1 cellular context compared by ENCODE assay signal in genomic region chr9:91403665-91404543, GRCh38.
A peak's percentile ranks its signal among the peaks of the same experiment; 100 is the strongest.
TF ChIP-seq lines count a peak whose summit lies in the region.

No MANE protein-coding gene starts in this region.

TF ChIP-seq in K562, 482 proteins besides CTCF, POLR2A, EP300 and RAD21 (continues in another document):
- TF ChIP-seq ZNF408 (CRISPR knock-in tag; IDR thresholded peaks at IDR 0.05; ENCODE audit: low read depth) (no peak), E2F4 (CRISPR knock-in tag; IDR thresholded peaks at IDR 0.05; ENCODE audit: low read depth) (no peak), KDM4B (IDR thresholded peaks at IDR 0.05; ENCODE audit: borderline replicate concordance in 2 of 2, low read depth in 1 of 2) (no peak), KAT8 (IDR thresholded peaks at IDR 0.05; ENCODE audit: low read depth) (no peak), ZNF79 (CRISPR knock-in tag; IDR thresholded peaks at IDR 0.05; ENCODE audit: low read depth) (no peak), IRF2 (CRISPR knock-in tag; IDR thresholded peaks at IDR 0.05) (no peak), STAG1 (CRISPR knock-in tag; IDR thresholded peaks at IDR 0.05; ENCODE audit: borderline replicate concordance) (no peak), ZFP30 (CRISPR knock-in tag; IDR thresholded peaks at IDR 0.05; ENCODE audit: borderline replicate concordance) (no peak), STAT5A (IDR thresholded peaks at IDR 0.05; ENCODE audit: borderline replicate concordance, low read length) (peak; percentile 40; the same call in 1 of the 2 replicates), POLR2AphosphoS5 (IDR thresholded peaks at IDR 0.05; ENCODE audit: control insufficient read depth, insufficient read depth, low read depth, low read length) (no peak), NFRKB (IDR thresholded peaks at IDR 0.05; ENCODE audit: low read depth) (peak; percentile 54; the same call in 1 of the 2 replicates), SIN3B (IDR thresholded peaks at IDR 0.05; ENCODE audit: low read depth) (no peak), GABPB2 (CRISPR knock-in tag; conservative IDR thresholded peaks at IDR 0.05) (no peak), TEAD4 (IDR thresholded peaks at IDR 0.05; ENCODE audit: low read length) (peak; percentile 58), TEAD4 (CRISPR knock-in tag; IDR thresholded peaks at IDR 0.05; ENCODE audit: borderline replicate concordance) (no peak), ZNF398 (CRISPR knock-in tag; IDR thresholded peaks at IDR 0.05) (no peak), NFE2 (IDR thresholded peaks at IDR 0.05; ENCODE audit: low read depth) (peak; percentile 89), THRAP3 (IDR thresholded peaks at IDR 0.05; ENCODE audit: borderline replicate concordance) (no peak), ATF3 (IDR thresholded peaks at IDR 0.05) (no peak), ATF3 (CRISPR knock-in tag; conservative IDR thresholded peaks at IDR 0.05) (no peak), SMARCE1 (IDR thresholded peaks at IDR 0.05) (peak; percentile 70), U2AF1 (optimal IDR thresholded peaks at IDR 0.05; ENCODE audit: low read depth, low read length) (no peak), MCM7 (IDR thresholded peaks at IDR 0.05) (no peak), SMARCC2 (IDR thresholded peaks at IDR 0.05; ENCODE audit: low read depth) (no peak), VEZF1 (CRISPR knock-in tag; IDR thresholded peaks at IDR 0.05) (no peak), ZNF347 (CRISPR knock-in tag; IDR thresholded peaks at IDR 0.05; ENCODE audit: low read depth) (no peak), NR2C2 (CRISPR knock-in tag; IDR thresholded peaks at IDR 0.05) (no peak), NR2C2 (tag; IDR thresholded peaks at IDR 0.05) (0 out of 2 replicates have a peak, but pooled peaks have one; percentile 27), ZBTB8A (IDR thresholded peaks at IDR 0.05; ENCODE audit: partially characterized antibody) (no peak), RBM39 (optimal IDR thresholded peaks at IDR 0.05; ENCODE audit: low read depth, low read length) (no peak), MAFF (IDR thresholded peaks at IDR 0.05; ENCODE audit: low read length) (peak; percentile 62), ZNF764 (CRISPR knock-in tag; IDR thresholded peaks at IDR 0.05; ENCODE audit: low read depth) (no peak), TRIM28 (IDR thresholded peaks at IDR 0.05) (0 out of 2 replicates have a peak, but pooled peaks have one; percentile 44), ARID4B (CRISPR knock-in tag; IDR thresholded peaks at IDR 0.05) (no peak), ELK3 (CRISPR knock-in tag; IDR thresholded peaks at IDR 0.05) (no peak), PHF21A (IDR thresholded peaks at IDR 0.05; ENCODE audit: borderline replicate concordance, low read depth) (no peak), ZNF253 (CRISPR knock-in tag; conservative IDR thresholded peaks at IDR 0.05) (no peak), CREB1 (IDR thresholded peaks at IDR 0.05) (no peak), CREB1 (CRISPR knock-in tag; IDR thresholded peaks at IDR 0.05) (no peak), MAZ (CRISPR knock-in tag; conservative IDR thresholded peaks at IDR 0.05 in 1 of 2, IDR thresholded peaks at IDR 0.05 in 1 of 2) (peak in 1 of 2 experiments; percentile 19; a peak in 1 of 4 replicates), BRF1 (IDR thresholded peaks at IDR 0.05; ENCODE audit: borderline replicate concordance, extremely low read depth, insufficient read length) (no peak), MNT (conservative IDR thresholded peaks at IDR 0.05) (0 out of 4 replicates have a peak, but pooled peaks of 1 of the 2 experiments have one; percentile 24), ARID1B (IDR thresholded peaks at IDR 0.05) (peak; percentile 86), FOSL1 (tag; conservative IDR thresholded peaks at IDR 0.05) (no peak), RBM22 (IDR thresholded peaks at IDR 0.05; ENCODE audit: low read depth, low read length, poor library complexity, severe bottlenecking) (no peak), ZNF232 (CRISPR knock-in tag; IDR thresholded peaks at IDR 0.05) (no peak), JUND (IDR thresholded peaks at IDR 0.05; ENCODE audit: borderline replicate concordance, low read depth, low read length) (peak; percentile 63; the same call in 1 of the 2 replicates), JUND (tag; IDR thresholded peaks at IDR 0.05; ENCODE audit: borderline replicate concordance, low read depth, low read length) (no peak), ZNF311 (CRISPR knock-in tag; IDR thresholded peaks at IDR 0.05) (no peak), SRF (CRISPR knock-in tag; IDR thresholded peaks at IDR 0.05) (no peak)
- TF ChIP-seq, protein P1, sequence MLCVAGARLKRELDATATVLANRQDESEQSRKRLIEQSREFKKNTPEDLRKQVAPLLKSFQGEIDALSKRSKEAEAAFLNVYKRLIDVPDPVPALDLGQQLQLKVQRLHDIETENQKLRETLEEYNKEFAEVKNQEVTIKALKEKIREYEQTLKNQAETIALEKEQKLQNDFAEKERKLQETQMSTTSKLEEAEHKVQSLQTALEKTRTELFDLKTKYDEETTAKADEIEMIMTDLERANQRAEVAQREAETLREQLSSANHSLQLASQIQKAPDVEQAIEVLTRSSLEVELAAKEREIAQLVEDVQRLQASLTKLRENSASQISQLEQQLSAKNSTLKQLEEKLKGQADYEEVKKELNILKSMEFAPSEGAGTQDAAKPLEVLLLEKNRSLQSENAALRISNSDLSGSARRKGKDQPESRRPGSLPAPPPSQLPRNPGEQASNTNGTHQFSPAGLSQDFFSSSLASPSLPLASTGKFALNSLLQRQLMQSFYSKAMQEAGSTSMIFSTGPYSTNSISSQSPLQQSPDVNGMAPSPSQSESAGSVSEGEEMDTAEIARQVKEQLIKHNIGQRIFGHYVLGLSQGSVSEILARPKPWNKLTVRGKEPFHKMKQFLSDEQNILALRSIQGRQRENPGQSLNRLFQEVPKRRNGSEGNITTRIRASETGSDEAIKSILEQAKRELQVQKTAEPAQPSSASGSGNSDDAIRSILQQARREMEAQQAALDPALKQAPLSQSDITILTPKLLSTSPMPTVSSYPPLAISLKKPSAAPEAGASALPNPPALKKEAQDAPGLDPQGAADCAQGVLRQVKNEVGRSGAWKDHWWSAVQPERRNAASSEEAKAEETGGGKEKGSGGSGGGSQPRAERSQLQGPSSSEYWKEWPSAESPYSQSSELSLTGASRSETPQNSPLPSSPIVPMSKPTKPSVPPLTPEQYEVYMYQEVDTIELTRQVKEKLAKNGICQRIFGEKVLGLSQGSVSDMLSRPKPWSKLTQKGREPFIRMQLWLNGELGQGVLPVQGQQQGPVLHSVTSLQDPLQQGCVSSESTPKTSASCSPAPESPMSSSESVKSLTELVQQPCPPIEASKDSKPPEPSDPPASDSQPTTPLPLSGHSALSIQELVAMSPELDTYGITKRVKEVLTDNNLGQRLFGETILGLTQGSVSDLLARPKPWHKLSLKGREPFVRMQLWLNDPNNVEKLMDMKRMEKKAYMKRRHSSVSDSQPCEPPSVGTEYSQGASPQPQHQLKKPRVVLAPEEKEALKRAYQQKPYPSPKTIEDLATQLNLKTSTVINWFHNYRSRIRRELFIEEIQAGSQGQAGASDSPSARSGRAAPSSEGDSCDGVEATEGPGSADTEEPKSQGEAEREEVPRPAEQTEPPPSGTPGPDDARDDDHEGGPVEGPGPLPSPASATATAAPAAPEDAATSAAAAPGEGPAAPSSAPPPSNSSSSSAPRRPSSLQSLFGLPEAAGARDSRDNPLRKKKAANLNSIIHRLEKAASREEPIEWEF (CRISPR knock-in tag; IDR thresholded peaks at IDR 0.05), result no peak
- TF ChIP-seq, protein P2, sequence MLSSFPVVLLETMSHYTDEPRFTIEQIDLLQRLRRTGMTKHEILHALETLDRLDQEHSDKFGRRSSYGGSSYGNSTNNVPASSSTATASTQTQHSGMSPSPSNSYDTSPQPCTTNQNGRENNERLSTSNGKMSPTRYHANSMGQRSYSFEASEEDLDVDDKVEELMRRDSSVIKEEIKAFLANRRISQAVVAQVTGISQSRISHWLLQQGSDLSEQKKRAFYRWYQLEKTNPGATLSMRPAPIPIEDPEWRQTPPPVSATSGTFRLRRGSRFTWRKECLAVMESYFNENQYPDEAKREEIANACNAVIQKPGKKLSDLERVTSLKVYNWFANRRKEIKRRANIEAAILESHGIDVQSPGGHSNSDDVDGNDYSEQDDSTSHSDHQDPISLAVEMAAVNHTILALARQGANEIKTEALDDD (IDR thresholded peaks at IDR 0.05), result peak; percentile 64
